30 cellular contexts compared by ENCODE assay signal in the genomic region with DNA sequence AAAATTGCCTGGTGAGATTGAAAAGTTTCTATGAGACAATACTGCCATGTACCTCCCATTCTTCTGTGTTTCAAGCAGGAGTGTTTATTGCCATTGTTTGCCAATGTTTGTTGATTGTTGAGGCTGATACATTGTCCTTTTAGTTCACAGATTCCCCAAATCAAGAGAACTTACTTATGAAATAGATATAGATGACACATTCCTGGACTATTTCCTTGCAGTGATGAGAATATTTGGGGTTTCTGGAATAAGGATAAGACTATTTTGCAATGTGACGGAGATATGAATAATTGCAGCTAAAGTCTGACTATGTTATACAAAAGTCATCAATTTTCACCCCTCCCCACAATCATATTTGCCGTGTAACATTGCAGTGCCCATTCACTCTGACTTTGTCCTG.
"Had no signal": no experiment of that assay in that cellular context is flagged by ENCODE, and none has a peak within 500 bp of the region (broad histone marks: within the 10 kb centered on the region; RNA-seq: fewer than 3 reads in every experiment).

No MANE protein-coding gene starts in this region.

- H3K27ac ChIP-seq: colonic mucosa, epithelial cell of prostate, esophagus squamous epithelium, parathyroid adenoma, right atrium auricular region, stomach, thyroid gland, upper lobe of left lung, vagina had no signal

- H3K4me1 ChIP-seq: colonic mucosa, esophagus squamous epithelium, parathyroid adenoma, right atrium auricular region, stomach, thyroid gland, upper lobe of left lung, vagina had no signal

- H3K9me3 ChIP-seq: colonic mucosa, right atrium auricular region, thyroid gland, upper lobe of left lung, vagina had no signal

- H2AFZ ChIP-seq: parathyroid adenoma had no signal

- H3K36me3 ChIP-seq: colonic mucosa, esophagus squamous epithelium, right atrium auricular region, stomach, thyroid gland, upper lobe of left lung, vagina had no signal

- H3K79me2 ChIP-seq: parathyroid adenoma had no signal

- H3K9ac ChIP-seq: parathyroid adenoma had no signal

- ATAC-seq: activated T-cell treated with anti-CD3 and anti-CD28 coated beads, Interleukin-2, amount 50 U/mL, for 4 hours; activated T-helper 17 cell treated with anti-CD3 and anti-CD28 coated beads, Interleukin-2, amount 50 U/mL, for 72 hours; naive thymus-derived CD4-positive, alpha-beta T cell; stimulated activated naive B cell treated with anti-CD40 and anti-IgM and Interleukin-4, amounts not matched to agents 10 μg/mL and 1 μg/mL and 100 μg/mL, for 72 hours had no signal

- DNase-seq: activated CD4-positive, alpha-beta memory T cell treated with anti-CD3 and anti-CD28 coated beads for 36 hours; activated CD4-positive, alpha-beta T cell treated with anti-CD3 and anti-CD28 coated beads, Interleukin-2, amount 10 ng/mL, durations not matched to agents 24 days and 14 days; activated CD4-positive, CD25-positive, alpha-beta regulatory T cell treated with anti-CD3 and anti-CD28 coated beads, Interleukin-2, amount 50 U/mL, for 72 hours; activated CD8-positive, alpha-beta memory T cell treated with anti-CD3 and anti-CD28 coated beads, Interleukin-2, amount 50 U/mL, for 4 hours; activated gamma-delta T cell treated with Interleukin-2 at 50 U/mL for 16 hours; activated naive CD4-positive, alpha-beta T cell treated with anti-CD3 and anti-CD28 coated beads, Interleukin-2, amount 50 U/mL, for 16 hours; activated T-cell treated with anti-CD3 and anti-CD28 coated beads, Interleukin-2, amount 50 U/mL, for 4 hours; amniotic stem cell; cerebellar nuclear complex; colonic mucosa; effector CD8-positive, alpha-beta T cell; esophagus squamous epithelium; foreskin fibroblast; head of caudate nucleus; hippocampal formation; midbrain; naive thymus-derived CD4-positive, alpha-beta T cell; occipital lobe; stimulated activated CD4-positive, alpha-beta T cell treated with anti-CD3 and anti-CD28 coated beads, Interleukin-15, amount 100 ng/mL, for 24 hours; stimulated activated CD4-positive, alpha-beta T cell treated with anti-CD3 and anti-CD28 coated beads, Interleukin-2, amount 100 ng/mL, for 24 hours; stimulated activated naive B cell treated with anti-CD40 and anti-IgM and Interleukin-4, amounts not matched to agents 10 μg/mL and 1 μg/mL and 100 μg/mL, for 72 hours; stomach; T-helper 2 cell; thyroid gland; upper lobe of left lung had no signal

- H3K27me3 ChIP-seq: colonic mucosa, esophagus squamous epithelium, right atrium auricular region, stomach, thyroid gland, upper lobe of left lung, vagina had no signal

- H3K4me3 ChIP-seq: colonic mucosa, esophagus squamous epithelium, right atrium auricular region, stomach, thyroid gland, upper lobe of left lung, vagina had no signal
